Comparison of ENCODE assay signal across 8 cellular contexts in genomic region chr12:4648099-4648498, GRCh38. TPM values are rescaled to one million over a fixed set of nuclear protein-coding genes. Genes with fewer than 3 reads are reported as not detected.
DNase-seq lines count a peak whose midpoint lies in the region; ATAC-seq, FAIRE-seq and TF ChIP-seq lines count a peak whose summit lies in the region.

No MANE protein-coding gene starts in this region.

- H3K4me3 Mint-ChIP-seq in activated naive CD8-positive, alpha-beta T cell treated with anti-CD3 and anti-CD28 coated beads, Interleukin-2, amount 50 U/mL, for 24 hours = peak overlapping the region; percentile 95

- peak overlapping the region; percentile 76 for H3K4me3 ChIP-seq in GM08714 (ENCODE audit: low read length)
- peak overlapping the region; percentile 88 for H3K4me3 ChIP-seq in suprapubic skin

- no peak for TF ChIP-seq CTCF in suprapubic skin (IDR thresholded peaks at IDR 0.05)

- H3K27ac Mint-ChIP-seq in activated naive CD8-positive, alpha-beta T cell treated with anti-CD3 and anti-CD28 coated beads, Interleukin-2, amount 50 U/mL, for 24 hours = peak overlapping the region; percentile 94

- TF ChIP-seq EP300 in suprapubic skin (IDR thresholded peaks at IDR 0.05) = no peak

- no peak for TF ChIP-seq POLR2A in suprapubic skin (IDR thresholded peaks at IDR 0.05)

- no peaks in the 10 kb centered on the region for H3K9me3 Mint-ChIP-seq in activated naive CD8-positive, alpha-beta T cell treated with anti-CD3 and anti-CD28 coated beads, Interleukin-2, amount 50 U/mL, for 24 hours

- ATAC-seq in HG03066 (IDR thresholded peaks at IDR 0.05; ENCODE audit: low read depth, unreplicated experiment) = peak; percentile 39
- ATAC-seq in activated naive CD8-positive, alpha-beta T cell treated with anti-CD3 and anti-CD28 coated beads, Interleukin-2, amount 50 U/mL, for 24 hours = no peak
- no peak for ATAC-seq in HG03571 (IDR thresholded peaks at IDR 0.05; ENCODE audit: unreplicated experiment)

- H3K27me3 Mint-ChIP-seq in activated naive CD8-positive, alpha-beta T cell treated with anti-CD3 and anti-CD28 coated beads, Interleukin-2, amount 50 U/mL, for 24 hours = no peaks in the 10 kb centered on the region

- H3K27ac ChIP-seq in suprapubic skin = peak overlapping the region; percentile 91

- no peaks in the 10 kb centered on the region for H3K27me3 ChIP-seq in suprapubic skin

- 29% methylated on average over 4 of the region's 4 CpGs for WGBS in suprapubic skin

- peaks cover 31% of the 10 kb centered on the region for H3K4me1 ChIP-seq in suprapubic skin

- peaks cover 6% of the 10 kb centered on the region for H3K36me3 Mint-ChIP-seq in activated naive CD8-positive, alpha-beta T cell treated with anti-CD3 and anti-CD28 coated beads, Interleukin-2, amount 50 U/mL, for 24 hours (ENCODE audit: low read depth)

- H3K9me3 ChIP-seq in suprapubic skin = no peaks in the 10 kb centered on the region

- FAIRE-seq in islet of Langerhans (lab: Jason Lieb, UNC) = peak; percentile 83

- DNase-seq in activated naive CD8-positive, alpha-beta T cell treated with anti-CD3 and anti-CD28 coated beads, Interleukin-2, amount 50 U/mL, for 24 hours = no peak
- DNase-seq in suprapubic skin (ENCODE audit: low spot score in 2 of 2) (no peak), AG08396 (ENCODE audit: low spot score) (no peak), T1000 (lab: John Stamatoyannopoulos, UW) (no peak)

- no peaks in the 10 kb centered on the region for H3K36me3 ChIP-seq in suprapubic skin

- H3K4me1 Mint-ChIP-seq in activated naive CD8-positive, alpha-beta T cell treated with anti-CD3 and anti-CD28 coated beads, Interleukin-2, amount 50 U/mL, for 24 hours = peaks cover 44% of the 10 kb centered on the region

RNA-seq across cellular contexts. Expression of gene AKAP3, which starts 0.8 kb away (rescaled TPM):
- total RNA-seq in suprapubic skin = 1 to 10 TPM; 1.2 to 1.9 (median 1.5) TPM

RNA-seq across cellular contexts. Expression of gene NDUFA9, which starts 0.8 kb away (rescaled TPM):
- total RNA-seq in suprapubic skin = 10 to 100 TPM; 29.2 to 54.2 (median 38.1) TPM
